8 cellular contexts compared by ENCODE assay signal in genomic region chr11:12126352-12127019, GRCh38. TPM values are rescaled to one million over a fixed set of nuclear protein-coding genes. Genes with fewer than 3 reads are reported as not detected.
DNase-seq lines count a peak whose midpoint lies in the region; ATAC-seq and TF ChIP-seq lines count a peak whose summit lies in the region.

No MANE protein-coding gene starts in this region.

- H3K4me1 ChIP-seq in trophoblast cell (ENCODE audit: control insufficient read depth in 1 of 2, insufficient read depth in 2 of 2, low read length in 2 of 2) = peaks cover 12 to 16% of the 10 kb centered on the region in 2 experiments

- intact Hi-C loops in dendritic cell treated with granulocyte-macrophage colony-stimulating factor and Interleukin-4, amounts not matched to agents 40 ng/mL and 50 ng/mL, for 4 days (cut with micrococcal nuclease) = no loop called here

- H3K36me3 ChIP-seq in trophoblast cell (ENCODE audit: control insufficient read depth in 1 of 2, insufficient read depth in 2 of 2, low read length in 2 of 2) = no peaks in the 10 kb centered on the region

- H3K36me3 Mint-ChIP-seq in dendritic cell treated with granulocyte-macrophage colony-stimulating factor and Interleukin-4, amounts not matched to agents 40 ng/mL and 50 ng/mL, for 4 days (ENCODE audit: low read depth) = peaks cover 11% of the 10 kb centered on the region
- H3K36me3 Mint-ChIP-seq in stimulated activated memory B cell treated with anti-CD40 and anti-IgM and Interleukin-4, amounts not matched to agents 10 μg/mL and 1 μg/mL and 100 μg/mL, for 72 hours = no peaks in the 10 kb centered on the region

- H4K12ac ChIP-seq in trophoblast cell (ENCODE audit: low read depth, low read length) = no peak overlapping the region

- no peak overlapping the region for H3K4me3 Mint-ChIP-seq in dendritic cell treated with granulocyte-macrophage colony-stimulating factor and Interleukin-4, amounts not matched to agents 40 ng/mL and 50 ng/mL, for 4 days
- no peak overlapping the region for H3K4me3 Mint-ChIP-seq in stimulated activated memory B cell treated with anti-CD40 and anti-IgM and Interleukin-4, amounts not matched to agents 10 μg/mL and 1 μg/mL and 100 μg/mL, for 72 hours

- H2BK5ac ChIP-seq in trophoblast cell (ENCODE audit: low read depth, low read length, poor library complexity) = no peak overlapping the region

- H2AFZ ChIP-seq in trophoblast cell (ENCODE audit: insufficient read depth, low read length, poor library complexity) = no peak overlapping the region

- no peak overlapping the region for H2AK5ac ChIP-seq in trophoblast cell (ENCODE audit: low read length)

- H3K9me3 Mint-ChIP-seq in dendritic cell treated with granulocyte-macrophage colony-stimulating factor and Interleukin-4, amounts not matched to agents 40 ng/mL and 50 ng/mL, for 4 days = no peaks in the 10 kb centered on the region
- no peaks in the 10 kb centered on the region for H3K9me3 Mint-ChIP-seq in stimulated activated memory B cell treated with anti-CD40 and anti-IgM and Interleukin-4, amounts not matched to agents 10 μg/mL and 1 μg/mL and 100 μg/mL, for 72 hours

- no peak overlapping the region for H3K4ac ChIP-seq in trophoblast cell (ENCODE audit: low read depth, low read length)

- no peak overlapping the region for H4K8ac ChIP-seq in trophoblast cell (ENCODE audit: low read depth, low read length)

- H2BK120ac ChIP-seq in trophoblast cell (ENCODE audit: insufficient read depth, low read length, poor library complexity) = no peak overlapping the region

- H3K27ac ChIP-seq in trophoblast cell (ENCODE audit: low read depth, low read length) = peak overlapping the region; percentile 24

- peak overlapping the region; percentile 35 for H3K27ac Mint-ChIP-seq in dendritic cell treated with granulocyte-macrophage colony-stimulating factor and Interleukin-4, amounts not matched to agents 40 ng/mL and 50 ng/mL, for 4 days
- H3K27ac Mint-ChIP-seq in stimulated activated memory B cell treated with anti-CD40 and anti-IgM and Interleukin-4, amounts not matched to agents 10 μg/mL and 1 μg/mL and 100 μg/mL, for 72 hours = no peak overlapping the region

- H3K79me1 ChIP-seq in trophoblast cell (ENCODE audit: low read length) = peaks cover 3% of the 10 kb centered on the region

- no peak overlapping the region for H3K23ac ChIP-seq in trophoblast cell (ENCODE audit: low read length)

- H3K4me2 ChIP-seq in trophoblast cell (ENCODE audit: low read length) = no peak overlapping the region

- ATAC-seq in stimulated activated memory B cell treated with anti-CD40 and anti-IgM and Interleukin-4, amounts not matched to agents 10 μg/mL and 1 μg/mL and 100 μg/mL, for 72 hours = no peak
- ATAC-seq in GM18907 (IDR thresholded peaks at IDR 0.05; ENCODE audit: unreplicated experiment) = no peak

- peaks cover 91% of the 10 kb centered on the region for H3K4me1 Mint-ChIP-seq in dendritic cell treated with granulocyte-macrophage colony-stimulating factor and Interleukin-4, amounts not matched to agents 40 ng/mL and 50 ng/mL, for 4 days (ENCODE audit: low read depth)
- no peaks in the 10 kb centered on the region for H3K4me1 Mint-ChIP-seq in stimulated activated memory B cell treated with anti-CD40 and anti-IgM and Interleukin-4, amounts not matched to agents 10 μg/mL and 1 μg/mL and 100 μg/mL, for 72 hours

- H3K27me3 Mint-ChIP-seq in dendritic cell treated with granulocyte-macrophage colony-stimulating factor and Interleukin-4, amounts not matched to agents 40 ng/mL and 50 ng/mL, for 4 days = no peaks in the 10 kb centered on the region
- H3K27me3 Mint-ChIP-seq in stimulated activated memory B cell treated with anti-CD40 and anti-IgM and Interleukin-4, amounts not matched to agents 10 μg/mL and 1 μg/mL and 100 μg/mL, for 72 hours = peaks cover 30% of the 10 kb centered on the region

- CTCF ChIA-PET in HEK293T (lab: Yijun Ruan, JAX) = no interaction called here

- no peaks in the 10 kb centered on the region for H3K9me3 ChIP-seq in trophoblast cell (ENCODE audit: insufficient read depth, low read depth, low read length)

- H4K91ac ChIP-seq in trophoblast cell (ENCODE audit: low read depth, low read length) = no peak overlapping the region

- DNase-seq in GM03348 (ENCODE audit: low spot score) (peak; percentile 84), NCI-H226 (peak; percentile 91), trophoblast cell (peak; percentile 62 to 76), HEK293T (ENCODE audit: extremely low spot score) (no peak), NCI-H1092 treated with DMSO at 0.1 percent for 48 hours (lab: John Stamatoyannopoulos, UW) (no peak)

- WGBS in trophoblast cell (ENCODE audit: extremely low coverage, insufficient coverage, insufficient read length) = no CpG with 5 or more reads among the region's 4 CpGs

- H3K9ac ChIP-seq in trophoblast cell (ENCODE audit: low read length) = no peak overlapping the region

- H3K4me3 ChIP-seq in trophoblast cell (ENCODE audit: low read depth, low read length) = no peak overlapping the region

- POLR2A ChIA-PET in HEK293T (lab: Yijun Ruan, JAX) = no interaction called here

- H3K14ac ChIP-seq in trophoblast cell (ENCODE audit: low read length) = no peak overlapping the region

- no peaks in the 10 kb centered on the region for H3K79me2 ChIP-seq in trophoblast cell (ENCODE audit: control insufficient read depth, insufficient read depth, low read length, poor library complexity)

- no peak overlapping the region for H2BK12ac ChIP-seq in trophoblast cell (ENCODE audit: low read length)

- no peaks in the 10 kb centered on the region for H3K27me3 ChIP-seq in trophoblast cell (ENCODE audit: insufficient read depth, low read length)

- H3K18ac ChIP-seq in trophoblast cell (ENCODE audit: low read length) = no peak overlapping the region

TF ChIP-seq in HEK293T, 16 proteins besides CTCF, POLR2A, EP300 and RAD21:
- TF ChIP-seq SP1 (IDR thresholded peaks at IDR 0.05) (no peak), ARNT (IDR thresholded peaks at IDR 0.05) (no peak), L3MBTL2 (conservative IDR thresholded peaks at IDR 0.05) (no peak), HDGF (IDR thresholded peaks at IDR 0.05; ENCODE audit: borderline replicate concordance) (no peak)
- TF ChIP-seq, protein P1, sequence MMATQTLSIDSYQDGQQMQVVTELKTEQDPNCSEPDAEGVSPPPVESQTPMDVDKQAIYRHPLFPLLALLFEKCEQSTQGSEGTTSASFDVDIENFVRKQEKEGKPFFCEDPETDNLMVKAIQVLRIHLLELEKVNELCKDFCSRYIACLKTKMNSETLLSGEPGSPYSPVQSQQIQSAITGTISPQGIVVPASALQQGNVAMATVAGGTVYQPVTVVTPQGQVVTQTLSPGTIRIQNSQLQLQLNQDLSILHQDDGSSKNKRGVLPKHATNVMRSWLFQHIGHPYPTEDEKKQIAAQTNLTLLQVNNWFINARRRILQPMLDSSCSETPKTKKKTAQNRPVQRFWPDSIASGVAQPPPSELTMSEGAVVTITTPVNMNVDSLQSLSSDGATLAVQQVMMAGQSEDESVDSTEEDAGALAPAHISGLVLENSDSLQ (IDR thresholded peaks at IDR 0.05) = no peak

RNA-seq across cellular contexts. Expression of gene MICAL2, which starts 16.1 kb away (rescaled TPM):
- polyA plus RNA-seq in trophoblast cell (2013) = 24.5 and 30.8 TPM in 2 replicates

Comparison
In these comparisons a context has a peak if more than half of its experiments do, and no peak if none do; other contexts are left out.
1. DNase-seq: peak in GM03348 (single experiment), NCI-H226 (single experiment) and trophoblast cell (2 of 2); none in HEK293T (single experiment) and NCI-H1092 treated with DMSO at 0.1 percent for 48 hours (single experiment).